ENCODE assay signal across 9 cellular contexts in the genomic region with DNA sequence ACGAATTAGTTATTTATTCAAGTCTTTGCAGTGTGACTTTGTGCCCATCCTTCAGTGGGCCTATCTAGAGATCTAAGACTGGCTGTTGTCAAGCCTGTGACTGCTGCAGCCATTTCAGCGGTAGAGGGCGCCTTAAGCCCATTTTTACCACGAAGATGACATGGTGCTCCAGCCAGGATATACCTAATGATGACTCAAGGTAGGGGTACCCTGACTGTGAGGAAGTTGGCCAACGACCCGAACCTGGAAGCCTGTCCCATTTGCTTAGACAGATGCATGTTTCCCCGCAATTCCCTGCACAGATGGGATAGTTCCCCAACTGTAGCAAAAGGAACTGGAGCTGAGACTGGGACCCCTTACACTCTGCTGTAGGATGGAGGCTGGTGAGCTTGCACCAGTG. TPM values are rescaled to one million over a fixed set of nuclear protein-coding genes. Genes with fewer than 3 reads are reported as not detected.
A peak's percentile ranks its signal among the peaks of the same experiment; 100 is the strongest.
DNase-seq lines count a peak whose midpoint lies in the region; ATAC-seq, FAIRE-seq and TF ChIP-seq lines count a peak whose summit lies in the region.
"Had no signal": no experiment of that assay in that cellular context is flagged by ENCODE, and none has a peak within 500 bp of the region (broad histone marks: within the 10 kb centered on the region; RNA-seq: fewer than 3 reads in every experiment).

No MANE protein-coding gene starts in this region.

- BruUV-seq in GM12878 (replicated peaks; lab: Mats Ljungman, UMichigan) = no TSS peak

- peaks cover 15% of the 10 kb centered on the region for H3K79me1 ChIP-seq in mesenchymal stem cell (replicated peaks; ENCODE audit: low read length, poor library complexity, severe bottlenecking)

- FAIRE-seq in GM12878 (lab: Jason Lieb, UNC) = no peak

- intact Hi-C loops in GM12878 (cut with micrococcal nuclease; ENCODE audit: unreplicated experiment) = no loop called here
- intact Hi-C loops in ascending aorta (cut with DNase I) = no loop called here

- H2AK5ac ChIP-seq in mesenchymal stem cell (ENCODE audit: low read length, severe bottlenecking) = no peak overlapping the region

- no peak overlapping the region for H2AFZ ChIP-seq in GM12878 (ENCODE audit: control insufficient read depth, low read depth, low read length)
- H2AFZ ChIP-seq in mesenchymal stem cell (ENCODE audit: low read depth, low read length) = no peak overlapping the region

- H3K36me3 ChIP-seq in GM12878 (ENCODE audit: control insufficient read depth in 2 of 2, insufficient read depth in 2 of 2, low read length in 1 of 2) (peaks cover 4% of the 10 kb centered on the region in 2 experiments; a peak in 2 of 4 replicates), mesenchymal stem cell (ENCODE audit: control insufficient read depth in 1 of 2, insufficient read depth in 2 of 2, low read depth in 1 of 2, low read length in 2 of 2) (peaks cover 2 to 7% of the 10 kb centered on the region in 2 experiments), ascending aorta (no peaks in the 10 kb centered on the region)

- H3K4me2 ChIP-seq in GM12878 (ENCODE audit: control insufficient read depth, insufficient read depth) (no peak overlapping the region), mesenchymal stem cell (ENCODE audit: low read length, poor library complexity, severe bottlenecking) (no peak overlapping the region)

- no peak overlapping the region for H3K23ac ChIP-seq in mesenchymal stem cell (ENCODE audit: low read length in 2 of 2)

- no peaks in the 10 kb centered on the region for H3K79me2 ChIP-seq in GM12878 (ENCODE audit: control insufficient read depth, insufficient read depth, low read length)

- H2BK5ac ChIP-seq in mesenchymal stem cell (ENCODE audit: low read depth, low read length, poor library complexity, severe bottlenecking) = no peak overlapping the region

- no peak for TF ChIP-seq EP300 in GM12878 (IDR thresholded peaks at IDR 0.05; ENCODE audit: borderline replicate concordance in 1 of 2, control insufficient read depth in 1 of 2, low read depth in 2 of 2, low read length in 2 of 2)

- TF ChIP-seq RAD21 in GM12878 (IDR thresholded peaks at IDR 0.05; ENCODE audit: insufficient read depth, low read depth, low read length) = peak; percentile 48

- SMC1A ChIA-PET in GM12878 (lab: Charles Lee; ENCODE audit: uncharacterized antibody, unreplicated experiment) = interaction anchor here (0.6 to 1.8 kb wide), 4 partner anchors 13 to 1438 kb away, joined by 3 to 6 read pairs (median 3); no protein-coding TSS in a partner anchor

- H4K91ac ChIP-seq in mesenchymal stem cell (ENCODE audit: low read length) = no peak overlapping the region

- no peak overlapping the region for H3K4ac ChIP-seq in mesenchymal stem cell (ENCODE audit: low read depth in 1 of 2, low read length in 2 of 2)

- DNase-seq in GM03348 (ENCODE audit: low spot score) = peak; percentile 38
- DNase-seq in Jurkat, Clone E6-1 (ENCODE audit: low read depth, low spot score) = peak; percentile 4
- DNase-seq in GM12878 (ENCODE audit: low read depth, low spot score) = no peak
- peak; percentile 9 for DNase-seq in mesenchymal stem cell
- DNase-seq in NCI-H2171 (lab: John Stamatoyannopoulos, UW) = no peak
- DNase-seq in ascending aorta (ENCODE audit: low spot score in 2 of 2) = no peak
- DNase-seq in stimulated activated CD8-positive, alpha-beta memory T cell treated with anti-CD3 and anti-CD28 coated beads, Interleukin-4, amount 100 ng/mL, for 48 hours = no peak

- H2BK120ac ChIP-seq in mesenchymal stem cell (ENCODE audit: low read depth, low read length) = no peak overlapping the region

- H3K9me3 ChIP-seq in GM12878 (replicated peaks; ENCODE audit: control insufficient read depth, insufficient read depth, low read length) = no peaks in the 10 kb centered on the region; the same call in 1 of the 3 replicates
- H3K9me3 ChIP-seq in mesenchymal stem cell (ENCODE audit: control insufficient read depth, low read length) = no peaks in the 10 kb centered on the region
- peaks cover 0 to 13% of the 10 kb centered on the region in 2 donors for H3K9me3 ChIP-seq in ascending aorta

- WGBS in GM12878 (ENCODE audit: insufficient coverage, insufficient replicate concordance, low lambda C conversion rate, missing lambda C conversion rate) = 70% methylated on average over 7 of the region's 7 CpGs
- WGBS in mesenchymal stem cell = 55% methylated on average over 7 of the region's 7 CpGs

- no peaks in the 10 kb centered on the region for H3K4me1 ChIP-seq in GM12878 (ENCODE audit: control insufficient read depth, insufficient read depth, low read length)
- no peaks in the 10 kb centered on the region for H3K4me1 ChIP-seq in mesenchymal stem cell (ENCODE audit: control insufficient read depth, insufficient read depth, low read depth, low read length)
- no peaks in the 10 kb centered on the region for H3K4me1 ChIP-seq in ascending aorta

- H4K20me1 ChIP-seq in GM12878 (ENCODE audit: control insufficient read depth, insufficient read depth) = no peaks in the 10 kb centered on the region

- H2BK15ac ChIP-seq in mesenchymal stem cell (ENCODE audit: low read depth, poor library complexity, severe bottlenecking) = no peak overlapping the region

- H3K4me3 ChIP-seq in Jurkat, Clone E6-1 (ENCODE audit: low read length) = no peak overlapping the region
- no peak overlapping the region for H3K4me3 ChIP-seq in GM12878
- no peak overlapping the region for H3K4me3 ChIP-seq in mesenchymal stem cell (ENCODE audit: insufficient read depth in 1 of 2, low read depth in 1 of 2, low read length in 2 of 2)
- H3K4me3 ChIP-seq in ascending aorta = no peak overlapping the region

- peak; percentile 74 for ATAC-seq in GM12878
- no peak for ATAC-seq in GM19463 (IDR thresholded peaks at IDR 0.05; ENCODE audit: unreplicated experiment)
- ATAC-seq: right cardiac atrium had no signal

- no peak overlapping the region for H3K18ac ChIP-seq in mesenchymal stem cell (ENCODE audit: low read depth in 1 of 2, low read length in 2 of 2)

- POLR2A ChIA-PET in GM12878 (lab: Charles Lee) = no interaction called here

- TF ChIP-seq CTCF in GM12878 (IDR thresholded peaks at IDR 0.05 in 2 of 3, conservative IDR thresholded peaks at IDR 0.05 in 1 of 3; ENCODE audit: control insufficient read depth in 2 of 3, extremely low read depth in 1 of 3, insufficient read depth in 1 of 3, low read depth in 3 of 3, low read length in 3 of 3) = peak; percentile 24 to 39 (median 39); a peak in 4 of 6 replicates
- TF ChIP-seq CTCF in ascending aorta (IDR thresholded peaks at IDR 0.05) = no peak

- no peaks in the 10 kb centered on the region for H3K27me3 ChIP-seq in GM12878 (replicated peaks in 1 of 2; ENCODE audit: control insufficient read depth in 2 of 2, insufficient read depth in 2 of 2, low read length in 1 of 2)
- no peaks in the 10 kb centered on the region for H3K27me3 ChIP-seq in mesenchymal stem cell (ENCODE audit: control insufficient read depth in 1 of 2, insufficient read depth in 1 of 2, low read length in 2 of 2)
- no peaks in the 10 kb centered on the region for H3K27me3 ChIP-seq in ascending aorta

- in situ Hi-C loops in GM12878 (cut with MboI) = no loop called here

- H3K27ac ChIP-seq in GM12878 (ENCODE audit: control insufficient read depth, insufficient read depth) (no peak overlapping the region), mesenchymal stem cell (ENCODE audit: low read length, poor library complexity, severe bottlenecking) (no peak overlapping the region), ascending aorta (no peak overlapping the region)

- no peak overlapping the region for H2BK12ac ChIP-seq in mesenchymal stem cell (ENCODE audit: low read length in 2 of 2)

- H3K14ac ChIP-seq in mesenchymal stem cell (ENCODE audit: low read length in 2 of 2) = no peak overlapping the region

- CTCF ChIA-PET in GM12878 (lab: Yijun Ruan, JAX) = no interaction called here

- RAD21 ChIA-PET in GM12878 (lab: Charles Lee; ENCODE audit: unreplicated experiment) = interaction anchor here (1.6 kb wide), 1 partner anchor 120 kb away, joined by 4 read pairs; no protein-coding TSS in a partner anchor

- TF ChIP-seq POLR2A in GM12878 (IDR thresholded peaks at IDR 0.05; ENCODE audit: low read depth, low read length) = no peak

- H3K9ac ChIP-seq in GM12878 (ENCODE audit: control insufficient read depth, insufficient read depth, low read length) (no peak overlapping the region), mesenchymal stem cell (ENCODE audit: low read length) (no peak overlapping the region)

- H4K8ac ChIP-seq in mesenchymal stem cell (ENCODE audit: low read length) = no peak overlapping the region

RNA-seq across cellular contexts. Expression of gene RAB3IP, which starts 41.3 kb away (rescaled TPM):
- 36.5 TPM for polyA plus RNA-seq in Jurkat, Clone E6-1 (2012; ENCODE audit: insufficient read depth, insufficient read length)
- total RNA-seq in GM12878 (2013; cell fraction: nucleolus; rRNA removed) = 102 and 107 TPM in 2 replicates
- total RNA-seq in GM12878 (2014; rRNA removed) = 20.8 and 26.5 TPM in 2 replicates
- total RNA-seq in GM12878 (2014; rRNA removed; fragmentation: Illumina TruSeq; extraction: Trizol) = 32.4 and 32.8 TPM in 2 replicates
- total RNA-seq in GM12878 (2021) = 22.7 and 24.3 TPM in 2 replicates
- polyA plus RNA-seq in GM12878 (2011; ENCODE audit: low read depth) = 11.7 TPM
- 53.6 and 75.4 TPM in 2 replicates for polyA plus RNA-seq in GM12878 (2011; rRNA removed)
- 14.3 and 17.3 TPM in 2 replicates for polyA plus RNA-seq in GM12878 (2011; cell fraction: cytosol; rRNA removed)
- polyA plus RNA-seq in GM12878 (2011; cell fraction: nucleus; rRNA removed) = 17.5 and 24.4 TPM in 2 replicates
- 10.0 and 12.0 TPM in 2 replicates for polyA plus RNA-seq in GM12878 (2012)
- polyA plus RNA-seq in GM12878 (2014; fragmentation: Illumina TruSeq; extraction: Trizol) = 27.1 and 45.2 TPM in 2 replicates
- 10 to 100 TPM; 22.4 to 30.9 TPM for polyA plus RNA-seq in GM12878 (2014; fragmentation: Nextera tagmentation; extraction: Ambion mirVana)
- polyA plus RNA-seq in GM12878 (2014; rRNA removed) = 14.6 and 18.8 TPM in 2 replicates
- 10 to 100 TPM; 30.3 to 32.6 TPM for polyA plus RNA-seq in GM12878 (2016; fragmentation: Nextera tagmentation; extraction: Ambion mirVana)
- polyA minus RNA-seq in GM12878 (2011; rRNA and poly(A)+ RNA removed) = 41.8 and 67.7 TPM in 2 replicates
- 9.8 and 14.2 TPM in 2 replicates for polyA minus RNA-seq in GM12878 (2011; cell fraction: cytosol; rRNA and poly(A)+ RNA removed)
- polyA minus RNA-seq in GM12878 (2011; cell fraction: nucleus; rRNA and poly(A)+ RNA removed) = 49.8 and 73.0 TPM in 2 replicates
- 2.1 TPM for polyA plus RNA-seq in mesenchymal stem cell (2013, experiment 1 of 2)
- polyA plus RNA-seq in mesenchymal stem cell (2013, experiment 2 of 2) = 2.1 TPM
- 17.2 TPM for total RNA-seq in ascending aorta

RNA-seq across cellular contexts. Expression of gene MYRFL, which starts 45.1 kb away (rescaled TPM):
- polyA plus RNA-seq in Jurkat, Clone E6-1 (2012; ENCODE audit: insufficient read depth, insufficient read length) = not detected
- 2.3 and 3.2 TPM in 2 replicates for total RNA-seq in GM12878 (2013; cell fraction: nucleolus; rRNA removed)
- total RNA-seq in GM12878 (2014; rRNA removed) (0.68 and 0.71 TPM in 2 replicates), GM12878 (2014; rRNA removed; fragmentation: Illumina TruSeq; extraction: Trizol) (0.51 and 0.67 TPM in 2 replicates), GM12878 (2021) (0.38 and 0.72 TPM in 2 replicates), ascending aorta (not detected)
- polyA plus RNA-seq in GM12878 (2011; ENCODE audit: low read depth) = 0.52 TPM
- polyA plus RNA-seq in GM12878 (2011; rRNA removed) (1.8 and 2.3 TPM in 2 replicates), GM12878 (2014; fragmentation: Illumina TruSeq; extraction: Trizol) (0.90 and 1.5 TPM in 2 replicates), GM12878 (2014; fragmentation: Nextera tagmentation; extraction: Ambion mirVana) (under 1 TPM; 0.24 to 0.61 TPM), GM12878 (2014; rRNA removed) (0.47 and 0.60 TPM in 2 replicates), GM12878 (2016; fragmentation: Nextera tagmentation; extraction: Ambion mirVana) (under 1 TPM; 0.62 to 0.67 TPM)
- 0.53 and 0.55 TPM in 2 replicates for polyA plus RNA-seq in GM12878 (2011; cell fraction: cytosol; rRNA removed)
- polyA plus RNA-seq in GM12878 (2011; cell fraction: nucleus; rRNA removed) = 5.4 and 6.4 TPM in 2 replicates
- 0.69 and 0.72 TPM in 2 replicates for polyA plus RNA-seq in GM12878 (2012)
- 1.5 and 2.0 TPM in 2 replicates for polyA minus RNA-seq in GM12878 (2011; rRNA and poly(A)+ RNA removed)
- not detected in 2 replicates for polyA minus RNA-seq in GM12878 (2011; cell fraction: cytosol; rRNA and poly(A)+ RNA removed)
- polyA minus RNA-seq in GM12878 (2011; cell fraction: nucleus; rRNA and poly(A)+ RNA removed) = 1.5 and 3.3 TPM in 2 replicates
- polyA plus RNA-seq in mesenchymal stem cell (2013, experiment 1 of 2) = not detected
- not detected for polyA plus RNA-seq in mesenchymal stem cell (2013, experiment 2 of 2)

Comparison
In these comparisons a context has a peak if more than half of its experiments do, and no peak if none do; other contexts are left out.
1. DNase-seq: peak in GM03348 (single experiment), Jurkat, Clone E6-1 (single experiment) and mesenchymal stem cell (single experiment); none in GM12878 (single experiment), NCI-H2171 (single experiment), ascending aorta (0 of 2) and stimulated activated CD8-positive, alpha-beta memory T cell treated with anti-CD3 and anti-CD28 coated beads, Interleukin-4, amount 100 ng/mL, for 48 hours (single experiment).
2. CTCF ChIP-seq: peak in GM12878 (3 of 3); none in ascending aorta (0 of 3).